8 cellular contexts compared by ENCODE assay signal in the genomic region with DNA sequence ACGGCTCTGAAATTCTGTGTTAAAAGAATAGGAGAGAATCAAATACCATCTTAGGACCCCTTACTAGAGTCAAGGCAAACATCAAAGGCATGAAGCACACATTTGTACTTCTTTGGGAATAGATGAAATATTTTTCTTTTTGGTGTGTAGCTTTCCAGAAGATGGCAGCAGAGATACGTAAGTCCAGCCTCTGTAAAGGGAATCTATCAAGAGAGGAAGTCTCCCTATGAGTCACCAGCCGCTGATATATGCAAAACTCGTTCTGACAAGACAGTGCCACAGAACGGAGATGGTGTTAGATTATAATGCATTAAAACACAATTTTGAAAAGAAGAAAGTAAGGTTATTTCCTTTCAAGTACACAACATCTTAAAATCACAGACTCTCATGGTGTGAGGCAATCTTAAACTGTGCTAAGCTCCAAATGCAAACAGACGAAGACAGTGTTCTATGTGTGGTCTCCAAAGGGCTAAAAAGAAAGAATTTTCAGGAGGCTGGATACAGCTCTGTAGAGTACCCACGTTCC.
DNase-seq lines count a peak whose midpoint lies in the region; ATAC-seq lines count a peak whose summit lies in the region.

No MANE protein-coding gene starts in this region.

- ATAC-seq in GM18858 (IDR thresholded peaks at IDR 0.05; ENCODE audit: unreplicated experiment) = peak; percentile 100
- ATAC-seq in HG03025 (IDR thresholded peaks at IDR 0.05; ENCODE audit: low FRiP score, unreplicated experiment) = peak; percentile 97

- DNase-seq in AML-193 (lab: John Stamatoyannopoulos, UW) (peak; percentile 79 to 81), NCI-H1694 treated with DMSO at 0.1 percent for 48 hours (lab: John Stamatoyannopoulos, UW) (peak; percentile 36), T-helper 1 cell (peak in 4 of 5 donors; percentile 30 to 90 (median 46)), left kidney (ENCODE audit: low read depth, low spot score) (peak; percentile 87)
- DNase-seq in central memory CD4-positive, alpha-beta T cell = peak; percentile 71
- DNase-seq in stimulated activated CD4-positive, alpha-beta T cell treated with anti-CD3 and anti-CD28 coated beads, Interleukin-4, amount 100 ng/mL, for 48 hours (ENCODE audit: low read depth in 2 of 2) = peak; percentile 25 to 47

Comparison
In these comparisons a context has a peak if more than half of its experiments do, and no peak if none do; other contexts are left out.
1. Peak in every context shown above with its lines: DNase-seq and ATAC-seq.
2. DNase-seq: peak in every context shown above with its lines; median percentile 87 in left kidney; 80 in AML-193; 71 in central memory CD4-positive, alpha-beta T cell; 46 in T-helper 1 cell; 36 in NCI-H1694 treated with DMSO at 0.1 percent for 48 hours; 36 in stimulated activated CD4-positive, alpha-beta T cell treated with anti-CD3 and anti-CD28 coated beads, Interleukin-4, amount 100 ng/mL, for 48 hours.